ENCODE assay signal across 27 cellular contexts in genomic region chr1:160144921-160145320, GRCh38. TPM values are rescaled to one million over a fixed set of nuclear protein-coding genes. Genes with fewer than 3 reads are reported as not detected.
DNase-seq lines count a peak whose midpoint lies in the region; ATAC-seq and TF ChIP-seq lines count a peak whose summit lies in the region.
"Had no signal": no experiment of that assay in that cellular context is flagged by ENCODE, and none has a peak within 500 bp of the region (broad histone marks: within the 10 kb centered on the region; RNA-seq: fewer than 3 reads in every experiment).

No MANE protein-coding gene starts in this region.

- H2BK20ac ChIP-seq in H9 (ENCODE audit: low read depth, low read length, poor library complexity, severe bottlenecking), result no peak overlapping the region

- H3K18ac ChIP-seq in H9 (ENCODE audit: insufficient read length, low read depth, low read length), result no peak overlapping the region

- H4K20me1 ChIP-seq in H9 (ENCODE audit: control insufficient read depth, insufficient read depth, insufficient read length) (no peaks in the 10 kb centered on the region), PC-9 (ENCODE audit: insufficient read depth) (no peaks in the 10 kb centered on the region)

- H3K79me2 ChIP-seq in H9 (ENCODE audit: insufficient read depth, low read length), result no peaks in the 10 kb centered on the region
- no peaks in the 10 kb centered on the region for H3K79me2 ChIP-seq in PC-9 (ENCODE audit: low read depth)

- H3K4me2 ChIP-seq in H9 (ENCODE audit: insufficient read depth, insufficient read length, low read length) (no peak overlapping the region), PC-9 (no peak overlapping the region)

- TF ChIP-seq CTCF in H9 (conservative IDR thresholded peaks at IDR 0.05) (no peak), astrocyte of the cerebellum (IDR thresholded peaks at IDR 0.05; ENCODE audit: low read depth, low read length, missing control alignments) (no peak), PC-9 (conservative IDR thresholded peaks at IDR 0.05) (no peak)

- H3K36me3 Mint-ChIP-seq in H9 (ENCODE audit: insufficient read depth in 1 of 3, low read depth in 3 of 3), result peaks cover 0 to 19% (median 19%) of the 10 kb centered on the region in 3 experiments; a peak in 5 of 7 replicates
- no peaks in the 10 kb centered on the region for H3K36me3 Mint-ChIP-seq in immature natural killer cell
- H3K36me3 Mint-ChIP-seq: memory B cell; naive thymus-derived CD4-positive, alpha-beta T cell; stimulated activated naive B cell treated with anti-CD40 and anti-IgM and Interleukin-4, amounts not matched to agents 10 μg/mL and 1 μg/mL and 100 μg/mL, for 72 hours had no signal

- H3K4me3 Mint-ChIP-seq in H9 (no peak overlapping the region), immature natural killer cell (no peak overlapping the region)
- H3K4me3 Mint-ChIP-seq: activated CD4-positive, alpha-beta T cell treated with anti-CD3 and anti-CD28 coated beads, Interleukin-2, amount 10 ng/mL, durations not matched to agents 7 days and 5 days; memory B cell; naive thymus-derived CD4-positive, alpha-beta T cell; stimulated activated naive B cell treated with anti-CD40 and anti-IgM and Interleukin-4, amounts not matched to agents 10 μg/mL and 1 μg/mL and 100 μg/mL, for 72 hours had no signal

- no peak overlapping the region for H3T11ph ChIP-seq in H9 (ENCODE audit: low read length)

- H2AFZ ChIP-seq in H9 (ENCODE audit: low read length) (no peak overlapping the region), PC-9 (no peak overlapping the region)

- H3K9me3 Mint-ChIP-seq in H9, result no peaks in the 10 kb centered on the region
- no peaks in the 10 kb centered on the region for H3K9me3 Mint-ChIP-seq in immature natural killer cell
- H3K9me3 Mint-ChIP-seq: activated CD4-positive, alpha-beta T cell treated with anti-CD3 and anti-CD28 coated beads, Interleukin-2, amount 10 ng/mL, durations not matched to agents 7 days and 5 days; memory B cell; naive thymus-derived CD4-positive, alpha-beta T cell; stimulated activated naive B cell treated with anti-CD40 and anti-IgM and Interleukin-4, amounts not matched to agents 10 μg/mL and 1 μg/mL and 100 μg/mL, for 72 hours had no signal

- intact Hi-C loops in PC-9 (cut with micrococcal nuclease; ENCODE audit: unreplicated experiment), result no loop called here

- H3K4me3 ChIP-seq in astrocyte of the cerebellum (ENCODE audit: low read depth, low read length) (no peak overlapping the region), PC-9 (no peak overlapping the region)
- H3K4me3 ChIP-seq: GM12878, ovary, testis had no signal

- H2AK5ac ChIP-seq in H9 (ENCODE audit: insufficient read length, low read length), result no peak overlapping the region

- no TSS peak for BruUV-seq in PC-9 (replicated peaks; lab: Mats Ljungman, UMichigan)

- H3K23me2 ChIP-seq in H9 (ENCODE audit: insufficient read length, low read depth, low read length, poor library complexity, severe bottlenecking), result no peaks in the 10 kb centered on the region

- POLR2A ChIA-PET in PC-9 (lab: Charles Lee; ENCODE audit: unreplicated experiment), result no interaction called here

- H3K23ac ChIP-seq in H9 (ENCODE audit: insufficient read length, low read depth, low read length), result no peak overlapping the region

- H4K8ac ChIP-seq in H9 (replicated peaks; ENCODE audit: insufficient read length, low read depth, low read length), result no peak overlapping the region

- no peak overlapping the region for H3K56ac ChIP-seq in H9 (ENCODE audit: insufficient read length, low read depth, low read length)

- no peak overlapping the region for H3K9ac ChIP-seq in H9 (ENCODE audit: extremely low read depth, insufficient read length, low read length)

- no peak for ATAC-seq in HG03025 (IDR thresholded peaks at IDR 0.05; ENCODE audit: low FRiP score, unreplicated experiment)
- ATAC-seq: GM12878; naive thymus-derived CD4-positive, alpha-beta T cell; stimulated activated naive B cell treated with anti-CD40 and anti-IgM and Interleukin-4, amounts not matched to agents 10 μg/mL and 1 μg/mL and 100 μg/mL, for 72 hours had no signal

- H3K14ac ChIP-seq in H9 (ENCODE audit: insufficient read depth, low read length), result no peak overlapping the region

- no peaks in the 10 kb centered on the region for H3K9me3 ChIP-seq in H9 (ENCODE audit: control insufficient read depth, low read depth, low read length)
- no peaks in the 10 kb centered on the region; the same call in 1 of the 2 replicates for H3K9me3 ChIP-seq in PC-9 (ENCODE audit: insufficient read depth, low read depth)
- H3K9me3 ChIP-seq: ovary, testis had no signal

- no peaks in the 10 kb centered on the region for H3K79me1 ChIP-seq in H9 (ENCODE audit: insufficient read depth, low read depth, low read length, poor library complexity, severe bottlenecking)

- no peak overlapping the region for H2BK15ac ChIP-seq in H9 (ENCODE audit: low read depth, low read length)

- H3K27ac Mint-ChIP-seq in H9, result peak overlapping the region in 2 of 3 experiments; percentile 38 to 66; a peak in 3 of 7 replicates
- no peak overlapping the region for H3K27ac Mint-ChIP-seq in immature natural killer cell
- H3K27ac Mint-ChIP-seq: activated CD4-positive, alpha-beta T cell treated with anti-CD3 and anti-CD28 coated beads, Interleukin-2, amount 10 ng/mL, durations not matched to agents 7 days and 5 days; memory B cell; naive thymus-derived CD4-positive, alpha-beta T cell; stimulated activated naive B cell treated with anti-CD40 and anti-IgM and Interleukin-4, amounts not matched to agents 10 μg/mL and 1 μg/mL and 100 μg/mL, for 72 hours had no signal

- no peaks in the 10 kb centered on the region; the same call in 1 of the 2 replicates for H3K4me1 ChIP-seq in H9 (ENCODE audit: insufficient read depth, low read length)
- H3K4me1 ChIP-seq in PC-9 (replicated peaks; ENCODE audit: insufficient read depth), result peaks cover 7% of the 10 kb centered on the region; the same call in 1 of the 2 replicates
- H3K4me1 ChIP-seq: testis had no signal

- H3K27me3 Mint-ChIP-seq in H9 (ENCODE audit: low read depth) (peaks cover 3% of the 10 kb centered on the region; the same call in 1 of the 2 replicates), immature natural killer cell (ENCODE audit: low read depth in 3 of 3) (peaks cover 4 to 6% (median 5%) of the 10 kb centered on the region in 3 donors)

- H2BK12ac ChIP-seq in H9 (ENCODE audit: insufficient read length, low read depth, low read length), result no peak overlapping the region

- H3F3A ChIP-seq in PC-9 (ENCODE audit: insufficient read depth, low read depth), result no peaks in the 10 kb centered on the region; the same call in 1 of the 2 replicates

- H2BK5ac ChIP-seq in H9 (ENCODE audit: insufficient read length, low read length), result no peak overlapping the region

- CTCF ChIA-PET in PC-9 (lab: Charles Lee), result no interaction called here

- H3K4me1 Mint-ChIP-seq in H9 (peaks cover 3 to 13% of the 10 kb centered on the region in 2 experiments; a peak in 3 of 4 replicates), immature natural killer cell (no peaks in the 10 kb centered on the region)
- H3K4me1 Mint-ChIP-seq: activated CD4-positive, alpha-beta T cell treated with anti-CD3 and anti-CD28 coated beads, Interleukin-2, amount 10 ng/mL, durations not matched to agents 7 days and 5 days had no signal

- no CpG with 5 or more reads among the region's 4 CpGs for WGBS in H9 (ENCODE audit: extremely low coverage, insufficient read length, low lambda C conversion rate)

- no peaks in the 10 kb centered on the region; the same call in 1 of the 2 replicates for H3K9me2 ChIP-seq in PC-9 (ENCODE audit: insufficient read depth)

- in situ Hi-C loops in astrocyte of the cerebellum (cut with HindIII; ENCODE audit: low sequenced_read_pairs), result loop anchor here (5.0 kb wide), 1 partner anchor 72 kb away; no protein-coding TSS in a partner anchor

- no peaks in the 10 kb centered on the region for H3K27me3 ChIP-seq in H9 (ENCODE audit: insufficient read depth, low read length)
- no peaks in the 10 kb centered on the region; the same call in 1 of the 2 replicates for H3K27me3 ChIP-seq in PC-9 (ENCODE audit: insufficient read depth, low read depth)
- H3K27me3 ChIP-seq: ovary, testis had no signal

- H3K27ac ChIP-seq in H9 (ENCODE audit: insufficient read length, low read depth, low read length), result no peak overlapping the region
- no peak overlapping the region for H3K27ac ChIP-seq in PC-9
- H3K27ac ChIP-seq: ovary, testis had no signal

- DNase-seq in AG08396 (ENCODE audit: low spot score) (peak; percentile 33), H9 (no peak), astrocyte of the cerebellum (ENCODE audit: low read depth) (peak; percentile 49), kidney tubule cell (ENCODE audit: low spot score) (peak; percentile 11), PC-9 (no peak), GDM1 (lab: John Stamatoyannopoulos, UW) (no peak), immature natural killer cell (no peak)
- DNase-seq: activated CD4-positive, alpha-beta T cell treated with anti-CD3 and anti-CD28 coated beads, Interleukin-2, amount 10 ng/mL, durations not matched to agents 7 days and 5 days; activated CD8-positive, alpha-beta memory T cell treated with anti-CD3 and anti-CD28 coated beads, Interleukin-2, amount 50 U/mL, for 4 hours; activated effector memory CD4-positive, alpha-beta T cell treated with Interleukin-2 at 50 U/mL for 16 hours; foreskin melanocyte; GF-D8; GOT3; hippocampal formation; naive thymus-derived CD4-positive, alpha-beta T cell; NCI-H1436; OCI-M1; ovary; Right ventricle myocardium superior; stimulated activated naive B cell treated with anti-CD40 and anti-IgM and Interleukin-4, amounts not matched to agents 10 μg/mL and 1 μg/mL and 100 μg/mL, for 72 hours; T-helper 1 cell; testis had no signal

- H2BK120ac ChIP-seq in H9 (ENCODE audit: low read depth, low read length, poor library complexity, severe bottlenecking), result no peak overlapping the region

- H4K5ac ChIP-seq in H9 (ENCODE audit: insufficient read length, low read depth, low read length), result no peak overlapping the region

- H4K91ac ChIP-seq in H9 (ENCODE audit: insufficient read length, low read depth, low read length), result no peak overlapping the region

- no peak overlapping the region for H3K4ac ChIP-seq in H9 (ENCODE audit: low read depth, low read length)

- no peaks in the 10 kb centered on the region for H3K36me3 ChIP-seq in PC-9 (ENCODE audit: low read depth)
- H3K36me3 ChIP-seq: ovary had no signal

RNA-seq across cellular contexts. Expression of gene ATP1A4, which starts 6.5 kb away (rescaled TPM):
- total RNA-seq in H9 (2021), result 0.20 and 0.44 TPM in 2 replicates
- not detected in 2 replicates for total RNA-seq in PC-9 (2021)
- not detected for polyA plus RNA-seq in immature natural killer cell
- total RNA-seq: activated CD4-positive, alpha-beta T cell treated with anti-CD3 and anti-CD28 coated beads, Interleukin-2, amount 10 ng/mL, durations not matched to agents 7 days and 5 days; dermis microvascular lymphatic vessel endothelial cell; kidney epithelial cell had no signal
- polyA plus RNA-seq: naive thymus-derived CD4-positive, alpha-beta T cell had no signal

RNA-seq across cellular contexts. Expression of gene ATP1A2, which starts 29.4 kb away (rescaled TPM):
- total RNA-seq in H9 (2021) (3.0 and 4.6 TPM in 2 replicates), PC-9 (2021) (1.1 TPM in 2 replicates)
- polyA plus RNA-seq in immature natural killer cell, result not detected
- total RNA-seq: activated CD4-positive, alpha-beta T cell treated with anti-CD3 and anti-CD28 coated beads, Interleukin-2, amount 10 ng/mL, durations not matched to agents 7 days and 5 days; dermis microvascular lymphatic vessel endothelial cell; GM12878; naive thymus-derived CD4-positive, alpha-beta T cell had no signal
- polyA plus RNA-seq: naive thymus-derived CD4-positive, alpha-beta T cell had no signal

RNA-seq across cellular contexts. Expression of gene CASQ1, which starts 45.5 kb away (rescaled TPM):
- 0.55 and 0.70 TPM in 2 replicates for total RNA-seq in H9 (2021)
- not detected in 2 replicates for total RNA-seq in PC-9 (2021)
- not detected for polyA plus RNA-seq in immature natural killer cell
- total RNA-seq: activated CD4-positive, alpha-beta T cell treated with anti-CD3 and anti-CD28 coated beads, Interleukin-2, amount 10 ng/mL, durations not matched to agents 7 days and 5 days; dermis microvascular lymphatic vessel endothelial cell; kidney epithelial cell had no signal
- polyA plus RNA-seq: naive thymus-derived CD4-positive, alpha-beta T cell had no signal

RNA-seq across cellular contexts. Expression of gene IGSF8, which starts 46.5 kb away (rescaled TPM):
- total RNA-seq in H9 (2021) (56.2 and 57.4 TPM in 2 replicates), PC-9 (2021) (27.4 and 38.0 TPM in 2 replicates)
- polyA plus RNA-seq in immature natural killer cell, result 10 to 100 TPM; 29.1 to 57.4 (median 40.5) TPM

Comparison
In these comparisons a context has a peak if more than half of its experiments do, and no peak if none do; other contexts are left out.
1. DNase-seq: peak in AG08396 (single experiment), astrocyte of the cerebellum (single experiment) and kidney tubule cell (single experiment); none in H9 (single experiment), PC-9 (0 of 2), GDM1 (single experiment) and immature natural killer cell (0 of 3).
2. H3K27ac Mint-ChIP-seq: peak in H9 (2 of 3); none in immature natural killer cell (0 of 6).